In genomic region chr16:85180047-85180878, GRCh38 we compare ENCODE assay signal across 2 cellular contexts.
A peak's percentile ranks its signal among the peaks of the same experiment; 100 is the strongest.
TF ChIP-seq lines count a peak whose summit lies in the region.

No MANE protein-coding gene starts in this region.

TF ChIP-seq in IMR-90, 13 proteins besides CTCF, POLR2A, EP300 and RAD21 (continued from another document):
- TF ChIP-seq FOS (IDR thresholded peaks at IDR 0.05; ENCODE audit: low read depth, low read length) (no peak), MAFK (IDR thresholded peaks at IDR 0.05; ENCODE audit: low read depth, low read length) (no peak), CHD1 (IDR thresholded peaks at IDR 0.05; ENCODE audit: low read depth, low read length) (no peak)

TF ChIP-seq in HepG2, 621 proteins besides CTCF, POLR2A, EP300 and RAD21:
- TF ChIP-seq, protein P1, sequence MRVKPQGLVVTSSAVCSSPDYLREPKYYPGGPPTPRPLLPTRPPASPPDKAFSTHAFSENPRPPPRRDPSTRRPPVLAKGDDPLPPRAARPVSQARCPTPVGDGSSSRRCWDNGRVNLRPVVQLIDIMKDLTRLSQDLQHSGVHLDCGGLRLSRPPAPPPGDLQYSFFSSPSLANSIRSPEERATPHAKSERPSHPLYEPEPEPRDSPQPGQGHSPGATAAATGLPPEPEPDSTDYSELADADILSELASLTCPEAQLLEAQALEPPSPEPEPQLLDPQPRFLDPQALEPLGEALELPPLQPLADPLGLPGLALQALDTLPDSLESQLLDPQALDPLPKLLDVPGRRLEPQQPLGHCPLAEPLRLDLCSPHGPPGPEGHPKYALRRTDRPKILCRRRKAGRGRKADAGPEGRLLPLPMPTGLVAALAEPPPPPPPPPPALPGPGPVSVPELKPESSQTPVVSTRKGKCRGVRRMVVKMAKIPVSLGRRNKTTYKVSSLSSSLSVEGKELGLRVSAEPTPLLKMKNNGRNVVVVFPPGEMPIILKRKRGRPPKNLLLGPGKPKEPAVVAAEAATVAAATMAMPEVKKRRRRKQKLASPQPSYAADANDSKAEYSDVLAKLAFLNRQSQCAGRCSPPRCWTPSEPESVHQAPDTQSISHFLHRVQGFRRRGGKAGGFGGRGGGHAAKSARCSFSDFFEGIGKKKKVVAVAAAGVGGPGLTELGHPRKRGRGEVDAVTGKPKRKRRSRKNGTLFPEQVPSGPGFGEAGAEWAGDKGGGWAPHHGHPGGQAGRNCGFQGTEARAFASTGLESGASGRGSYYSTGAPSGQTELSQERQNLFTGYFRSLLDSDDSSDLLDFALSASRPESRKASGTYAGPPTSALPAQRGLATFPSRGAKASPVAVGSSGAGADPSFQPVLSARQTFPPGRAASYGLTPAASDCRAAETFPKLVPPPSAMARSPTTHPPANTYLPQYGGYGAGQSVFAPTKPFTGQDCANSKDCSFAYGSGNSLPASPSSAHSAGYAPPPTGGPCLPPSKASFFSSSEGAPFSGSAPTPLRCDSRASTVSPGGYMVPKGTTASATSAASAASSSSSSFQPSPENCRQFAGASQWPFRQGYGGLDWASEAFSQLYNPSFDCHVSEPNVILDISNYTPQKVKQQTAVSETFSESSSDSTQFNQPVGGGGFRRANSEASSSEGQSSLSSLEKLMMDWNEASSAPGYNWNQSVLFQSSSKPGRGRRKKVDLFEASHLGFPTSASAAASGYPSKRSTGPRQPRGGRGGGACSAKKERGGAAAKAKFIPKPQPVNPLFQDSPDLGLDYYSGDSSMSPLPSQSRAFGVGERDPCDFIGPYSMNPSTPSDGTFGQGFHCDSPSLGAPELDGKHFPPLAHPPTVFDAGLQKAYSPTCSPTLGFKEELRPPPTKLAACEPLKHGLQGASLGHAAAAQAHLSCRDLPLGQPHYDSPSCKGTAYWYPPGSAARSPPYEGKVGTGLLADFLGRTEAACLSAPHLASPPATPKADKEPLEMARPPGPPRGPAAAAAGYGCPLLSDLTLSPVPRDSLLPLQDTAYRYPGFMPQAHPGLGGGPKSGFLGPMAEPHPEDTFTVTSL (CRISPR knock-in tag; IDR thresholded peaks at IDR 0.05; ENCODE audit: borderline replicate concordance) = no peak
- no peak for TF ChIP-seq ZNF143 (CRISPR knock-in tag; IDR thresholded peaks at IDR 0.05)
- TF ChIP-seq RXRA (CRISPR knock-in tag; IDR thresholded peaks at IDR 0.05) = no peak
- no peak for TF ChIP-seq TARDBP (CRISPR knock-in tag; IDR thresholded peaks at IDR 0.05)
- no peak for TF ChIP-seq ZNF562 (CRISPR knock-in tag; IDR thresholded peaks at IDR 0.05; ENCODE audit: borderline replicate concordance)
- TF ChIP-seq TRIM24 (CRISPR knock-in tag; IDR thresholded peaks at IDR 0.05) = no peak
- no peak for TF ChIP-seq CENPX (CRISPR knock-in tag; IDR thresholded peaks at IDR 0.05)
- TF ChIP-seq, protein P2, sequence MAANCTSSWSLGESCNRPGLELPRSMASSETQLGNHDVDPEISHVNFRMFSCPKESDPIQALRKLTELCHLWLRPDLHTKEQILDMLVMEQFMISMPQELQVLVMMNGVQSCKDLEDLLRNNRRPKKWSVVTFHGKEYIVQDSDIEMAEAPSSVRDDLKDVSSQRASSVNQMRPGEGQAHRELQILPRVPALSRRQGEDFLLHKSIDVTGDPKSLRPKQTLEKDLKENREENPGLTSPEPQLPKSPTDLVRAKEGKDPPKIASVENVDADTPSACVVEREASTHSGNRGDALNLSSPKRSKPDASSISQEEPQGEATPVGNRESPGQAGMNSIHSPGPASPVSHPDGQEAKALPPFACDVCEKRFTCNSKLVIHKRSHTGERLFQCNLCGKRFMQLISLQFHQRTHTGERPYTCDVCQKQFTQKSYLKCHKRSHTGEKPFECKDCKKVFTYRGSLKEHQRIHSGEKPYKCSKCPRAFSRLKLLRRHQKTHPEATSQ (CRISPR knock-in tag; IDR thresholded peaks at IDR 0.05; ENCODE audit: borderline replicate concordance) = no peak
- TF ChIP-seq SP5 (CRISPR knock-in tag; IDR thresholded peaks at IDR 0.05; ENCODE audit: borderline replicate concordance, low read depth) = no peak
- no peak for TF ChIP-seq ELF3 (CRISPR knock-in tag; IDR thresholded peaks at IDR 0.05)
- no peak for TF ChIP-seq RFXAP (CRISPR knock-in tag; IDR thresholded peaks at IDR 0.05; ENCODE audit: borderline replicate concordance)
- no peak for TF ChIP-seq ZNF382 (CRISPR knock-in tag; IDR thresholded peaks at IDR 0.05; ENCODE audit: borderline replicate concordance)
- TF ChIP-seq ZNF567 (CRISPR knock-in tag; IDR thresholded peaks at IDR 0.05; ENCODE audit: borderline replicate concordance) = no peak
- TF ChIP-seq KLF6 (CRISPR knock-in tag; IDR thresholded peaks at IDR 0.05) = no peak
- TF ChIP-seq ZNF780A (CRISPR knock-in tag; IDR thresholded peaks at IDR 0.05) = no peak
- 0 out of 2 replicates have a peak, but pooled peaks have one; percentile 26 for TF ChIP-seq FOXO4 (CRISPR knock-in tag; conservative IDR thresholded peaks at IDR 0.05)
- 0 out of 2 replicates have a peak, but pooled peaks have one; percentile 9 for TF ChIP-seq HOXA3 (CRISPR knock-in tag; IDR thresholded peaks at IDR 0.05)
- peak; percentile 59; the same call in 1 of the 2 replicates for TF ChIP-seq ZMYM3 (CRISPR knock-in tag; IDR thresholded peaks at IDR 0.05)
- TF ChIP-seq ZNF768 (CRISPR knock-in tag; IDR thresholded peaks at IDR 0.05) = peak; percentile 98
- TF ChIP-seq MTERF4 (CRISPR knock-in tag; IDR thresholded peaks at IDR 0.05) = no peak
